9 cellular contexts compared by ENCODE assay signal in genomic region chr6:43809417-43810305, GRCh38. TPM values are rescaled to one million over a fixed set of nuclear protein-coding genes. Genes with fewer than 3 reads are reported as not detected.
DNase-seq lines count a peak whose midpoint lies in the region; ATAC-seq, FAIRE-seq and TF ChIP-seq lines count a peak whose summit lies in the region.
"Had no signal": no experiment of that assay in that cellular context is flagged by ENCODE, and none has a peak within 500 bp of the region (broad histone marks: within the 10 kb centered on the region; RNA-seq: fewer than 3 reads in every experiment).

No MANE protein-coding gene starts in this region.

- peaks cover 68% of the 10 kb centered on the region for H3K4me1 Mint-ChIP-seq in brain
- peaks cover 8% of the 10 kb centered on the region for H3K4me1 Mint-ChIP-seq in activated T-cell treated with anti-CD3 and anti-CD28 coated beads, Interleukin-2, amount 50 U/mL, for 72 hours (ENCODE audit: low read depth)

- no peak for TF ChIP-seq CTCF in brain (conservative IDR thresholded peaks at IDR 0.05)

- H3K4me3 Mint-ChIP-seq in brain, result peak overlapping the region in 1 of 5 experiments; percentile 18
- no peak overlapping the region for H3K4me3 Mint-ChIP-seq in activated T-cell treated with anti-CD3 and anti-CD28 coated beads, Interleukin-2, amount 50 U/mL, for 72 hours
- H3K4me3 Mint-ChIP-seq: activated CD8-positive, alpha-beta T cell treated with anti-CD3 and anti-CD28 coated beads, Interleukin-2, amount 10 ng/mL, durations not matched to agents 7 days and 5 days had no signal

- no peak for FAIRE-seq in GM12891 (lab: Jason Lieb, UNC)
- FAIRE-seq: frontal cortex had no signal

- DNase-seq in HCEC 1CT (peak; percentile 81), NCI-H2196 treated with DMSO at 0.1 percent for 48 hours (lab: John Stamatoyannopoulos, UW; ENCODE audit: unreplicated experiment) (peak; percentile 13), non-pigmented ciliary epithelial cell (ENCODE audit: low read depth) (peak; percentile 50), GM12891 (ENCODE audit: insufficient read length, low spot score) (no peak), NCI-H1694 (lab: John Stamatoyannopoulos, UW) (no peak)
- DNase-seq in activated T-cell treated with anti-CD3 and anti-CD28 coated beads, Interleukin-2, amount 50 U/mL, for 72 hours, result no peak
- DNase-seq: activated CD8-positive, alpha-beta T cell treated with anti-CD3 and anti-CD28 coated beads, Interleukin-2, amount 10 ng/mL, durations not matched to agents 7 days and 5 days had no signal

- peaks cover 3% of the 10 kb centered on the region for H3K27me3 Mint-ChIP-seq in brain
- H3K27me3 Mint-ChIP-seq in activated T-cell treated with anti-CD3 and anti-CD28 coated beads, Interleukin-2, amount 50 U/mL, for 72 hours (ENCODE audit: low read depth), result no peaks in the 10 kb centered on the region

- H3K9me3 Mint-ChIP-seq in brain, result peaks cover 0 to 11% (median 0%) of the 10 kb centered on the region in 5 experiments
- H3K9me3 Mint-ChIP-seq in activated T-cell treated with anti-CD3 and anti-CD28 coated beads, Interleukin-2, amount 50 U/mL, for 72 hours, result no peaks in the 10 kb centered on the region

- H3K36me3 Mint-ChIP-seq in brain, result no peaks in the 10 kb centered on the region
- H3K36me3 Mint-ChIP-seq in activated T-cell treated with anti-CD3 and anti-CD28 coated beads, Interleukin-2, amount 50 U/mL, for 72 hours (ENCODE audit: insufficient read depth in 2 of 2), result no peaks in the 10 kb centered on the region

- ATAC-seq in activated T-cell treated with anti-CD3 and anti-CD28 coated beads, Interleukin-2, amount 50 U/mL, for 72 hours (replicated peaks in 1 of 2), result no peak
- ATAC-seq: activated CD8-positive, alpha-beta T cell treated with anti-CD3 and anti-CD28 coated beads, Interleukin-2, amount 10 ng/mL, durations not matched to agents 7 days and 5 days had no signal

- H3K27ac Mint-ChIP-seq in brain, result peak overlapping the region in 4 of 5 experiments; percentile 41 to 67 (median 62)
- no peak overlapping the region for H3K27ac Mint-ChIP-seq in activated T-cell treated with anti-CD3 and anti-CD28 coated beads, Interleukin-2, amount 50 U/mL, for 72 hours
- H3K27ac Mint-ChIP-seq: activated CD8-positive, alpha-beta T cell treated with anti-CD3 and anti-CD28 coated beads, Interleukin-2, amount 10 ng/mL, durations not matched to agents 7 days and 5 days had no signal

- TF ChIP-seq POLR2A in GM12891 (IDR thresholded peaks at IDR 0.05; ENCODE audit: low read depth, low read length), result no peak

TF ChIP-seq in GM12891, 5 proteins besides CTCF, POLR2A, EP300 and RAD21:
- TF ChIP-seq TAF1 (IDR thresholded peaks at IDR 0.05; ENCODE audit: low read depth, low read length), result no peak
- no peak for TF ChIP-seq SPI1 (IDR thresholded peaks at IDR 0.05; ENCODE audit: low read depth, low read length)
- TF ChIP-seq POU2F2 (IDR thresholded peaks at IDR 0.05; ENCODE audit: low read depth, low read length), result no peak
- no peak for TF ChIP-seq PAX5 (IDR thresholded peaks at IDR 0.05; ENCODE audit: insufficient read depth, low read length, severe bottlenecking)
- no peak for TF ChIP-seq POLR2AphosphoS5 (IDR thresholded peaks at IDR 0.05; ENCODE audit: low read depth, low read length)

RNA-seq across cellular contexts. Expression of gene VEGFA, which starts 39.6 kb away (rescaled TPM):
- polyA plus RNA-seq in brain (ENCODE audit: insufficient read depth, low read depth, low replicate concordance), result 99.2 TPM
- total RNA-seq in activated T-cell treated with anti-CD3 and anti-CD28 coated beads, Interleukin-2, amount 50 U/mL, for 72 hours, result 10 to 100 TPM; 65.2 to 67.1 TPM
- polyA plus RNA-seq in GM12891 (2012; ENCODE audit: low read depth, missing spikeins), result 29.7 TPM

Comparison
In these comparisons a context has a peak if more than half of its experiments do, and no peak if none do; other contexts are left out.
1. DNase-seq: peak in HCEC 1CT (single experiment), NCI-H2196 treated with DMSO at 0.1 percent for 48 hours (single experiment) and non-pigmented ciliary epithelial cell (single experiment); none in activated T-cell treated with anti-CD3 and anti-CD28 coated beads, Interleukin-2, amount 50 U/mL, for 72 hours (0 of 2), GM12891 (single experiment) and NCI-H1694 (single experiment).